20 cellular contexts compared by ENCODE assay signal in genomic region chr18:42447688-42448087, GRCh38.
A peak's percentile ranks its signal among the peaks of the same experiment; 100 is the strongest.
DNase-seq lines count a peak whose midpoint lies in the region; ATAC-seq and TF ChIP-seq lines count a peak whose summit lies in the region.
"Had no signal": no experiment of that assay in that cellular context is flagged by ENCODE, and none has a peak within 500 bp of the region (broad histone marks: within the 10 kb centered on the region; RNA-seq: fewer than 3 reads in every experiment).

No MANE protein-coding gene starts in this region.

- no peak overlapping the region for H3K4ac ChIP-seq in mesenchymal stem cell (ENCODE audit: low read depth in 1 of 2, low read length in 2 of 2)

- H3K18ac ChIP-seq in mesenchymal stem cell (ENCODE audit: low read depth in 1 of 2, low read length in 2 of 2), result no peak overlapping the region

- no peak for TF ChIP-seq CTCF in HEK293 (tag by site-specific recombination; IDR thresholded peaks at IDR 0.05)
- no peak for TF ChIP-seq CTCF in CD8-positive, alpha-beta T cell (IDR thresholded peaks at IDR 0.05)
- TF ChIP-seq CTCF in left lung (IDR thresholded peaks at IDR 0.05), result no peak

- peaks cover 14% of the 10 kb centered on the region for H3K9me3 Mint-ChIP-seq in CD8-positive, alpha-beta T cell

- no peak overlapping the region for H3K23ac ChIP-seq in mesenchymal stem cell (ENCODE audit: low read length in 2 of 2)

- no peaks in the 10 kb centered on the region for H3K79me1 ChIP-seq in mesenchymal stem cell (replicated peaks; ENCODE audit: low read length, poor library complexity, severe bottlenecking)

- no peak overlapping the region for H3K4me2 ChIP-seq in mesenchymal stem cell (ENCODE audit: low read length, poor library complexity, severe bottlenecking)
- H3K4me2 ChIP-seq: A549, GM23338 had no signal

- no peak overlapping the region for H3K4me3 ChIP-seq in HEK293 (ENCODE audit: low read depth, low read length)
- peak overlapping the region in 1 of 2 experiments; percentile 44 for H3K4me3 ChIP-seq in mesenchymal stem cell (ENCODE audit: insufficient read depth in 1 of 2, low read depth in 1 of 2, low read length in 2 of 2)
- no peak overlapping the region for H3K4me3 ChIP-seq in CD8-positive, alpha-beta T cell (ENCODE audit: low read depth, low read length)
- no peak overlapping the region for H3K4me3 ChIP-seq in left lung
- H3K4me3 ChIP-seq: A549, GM23338 had no signal

- ATAC-seq in CD8-positive, alpha-beta T cell, result no peak
- no peak for ATAC-seq in left lung
- ATAC-seq: A549, GM23338, HCT116 had no signal

- DNase-seq in DMS53 (lab: John Stamatoyannopoulos, UW) (peak; percentile 23), DMS53 treated with DMSO at 0.1 percent for 48 hours (lab: John Stamatoyannopoulos, UW; ENCODE audit: unreplicated experiment) (no peak), mesenchymal stem cell (no peak), left lung (no peak)
- no peak for DNase-seq in CD8-positive, alpha-beta T cell
- DNase-seq: 8988T; ACHN; AML-193; BE2C; C1 segment of cervical spinal cord; CD4-positive, alpha-beta memory T cell; DMS153; DMS79 treated with DMSO at 0.1 percent for 48 hours; GF-D8; H9; HFFc6 had no signal

- CTCF ChIA-PET in HEK293 (lab: Yijun Ruan, JAX), result no interaction called here
- CTCF ChIA-PET in CD8-positive, alpha-beta T cell (lab: Charles Lee), result interaction anchor here (1.1 kb wide), 1 partner anchor 10 kb away, joined by 3 read pairs; no protein-coding TSS in a partner anchor

- H3K27ac Mint-ChIP-seq in CD8-positive, alpha-beta T cell, result no peak overlapping the region
- H3K27ac Mint-ChIP-seq: CD4-positive, alpha-beta memory T cell; GM23338; H9; HFFc6 had no signal

- H3K36me3 ChIP-seq in HEK293 (ENCODE audit: control insufficient read depth in 2 of 2, insufficient read depth in 1 of 2, low read length in 2 of 2) (no peaks in the 10 kb centered on the region), mesenchymal stem cell (ENCODE audit: control insufficient read depth in 1 of 2, insufficient read depth in 2 of 2, low read depth in 1 of 2, low read length in 2 of 2) (no peaks in the 10 kb centered on the region), left lung (no peaks in the 10 kb centered on the region)
- H3K36me3 ChIP-seq in CD8-positive, alpha-beta T cell (ENCODE audit: insufficient read depth, low read length), result no peaks in the 10 kb centered on the region
- H3K36me3 ChIP-seq: BE2C had no signal

- intact Hi-C loops in CD8-positive, alpha-beta T cell (cut with DNase I, micrococcal nuclease), result no loop called here
- intact Hi-C loops in left lung (cut with DNase I), result no loop called here

- no peak overlapping the region for H2BK12ac ChIP-seq in mesenchymal stem cell (ENCODE audit: low read length in 2 of 2)

- no peaks in the 10 kb centered on the region for H3K4me1 Mint-ChIP-seq in CD8-positive, alpha-beta T cell (ENCODE audit: low read depth)
- H3K4me1 Mint-ChIP-seq: CD4-positive, alpha-beta memory T cell; GM23338 had no signal

- no peak overlapping the region for H3K9ac ChIP-seq in mesenchymal stem cell (ENCODE audit: low read length)

- H3K36me3 Mint-ChIP-seq in CD8-positive, alpha-beta T cell, result no peaks in the 10 kb centered on the region
- H3K36me3 Mint-ChIP-seq: CD4-positive, alpha-beta memory T cell had no signal

- no peak overlapping the region for H2BK15ac ChIP-seq in mesenchymal stem cell (ENCODE audit: low read depth, poor library complexity, severe bottlenecking)

- H2BK120ac ChIP-seq in mesenchymal stem cell (ENCODE audit: low read depth, low read length), result no peak overlapping the region

- H3K4me1 ChIP-seq in HEK293 (ENCODE audit: control insufficient read depth, insufficient read depth, low read length) (no peaks in the 10 kb centered on the region), mesenchymal stem cell (ENCODE audit: control insufficient read depth, insufficient read depth, low read depth, low read length) (no peaks in the 10 kb centered on the region), left lung (no peaks in the 10 kb centered on the region)
- H3K4me1 ChIP-seq in CD8-positive, alpha-beta T cell (ENCODE audit: insufficient read depth, low read length), result no peaks in the 10 kb centered on the region
- H3K4me1 ChIP-seq: A549, BE2C had no signal

- WGBS in mesenchymal stem cell, result 95% methylated on average over 1 of the region's 1 CpG

- H3K27me3 Mint-ChIP-seq in CD8-positive, alpha-beta T cell (ENCODE audit: low read depth), result no peaks in the 10 kb centered on the region
- H3K27me3 Mint-ChIP-seq: CD4-positive, alpha-beta memory T cell had no signal

- H2BK5ac ChIP-seq in mesenchymal stem cell (ENCODE audit: low read depth, low read length, poor library complexity, severe bottlenecking), result no peak overlapping the region

- no peaks in the 10 kb centered on the region for H3K27me3 ChIP-seq in mesenchymal stem cell (ENCODE audit: control insufficient read depth in 1 of 2, insufficient read depth in 1 of 2, low read length in 2 of 2)
- no peaks in the 10 kb centered on the region for H3K27me3 ChIP-seq in CD8-positive, alpha-beta T cell (ENCODE audit: insufficient read depth, low read length)
- H3K27me3 ChIP-seq in left lung, result no peaks in the 10 kb centered on the region
- H3K27me3 ChIP-seq: BE2C had no signal

- POLR2A ChIA-PET in HEK293 (lab: Yijun Ruan, JAX), result no interaction called here
- POLR2A ChIA-PET in CD8-positive, alpha-beta T cell (lab: Charles Lee), result no interaction called here

- H4K91ac ChIP-seq in mesenchymal stem cell (ENCODE audit: low read length), result no peak overlapping the region

- H2AFZ ChIP-seq in mesenchymal stem cell (ENCODE audit: low read depth, low read length), result no peak overlapping the region
- H2AFZ ChIP-seq: GM23338 had no signal

- no peak overlapping the region for H3K14ac ChIP-seq in mesenchymal stem cell (ENCODE audit: low read length in 2 of 2)

- H4K8ac ChIP-seq in mesenchymal stem cell (ENCODE audit: low read length), result no peak overlapping the region

- H3K9me3 ChIP-seq in HEK293 (ENCODE audit: control insufficient read depth, insufficient read depth, low read depth, low read length), result no peaks in the 10 kb centered on the region; the same call in 1 of the 2 replicates
- H3K9me3 ChIP-seq in mesenchymal stem cell (ENCODE audit: control insufficient read depth, low read length), result peaks cover 26% of the 10 kb centered on the region
- H3K9me3 ChIP-seq in CD8-positive, alpha-beta T cell (ENCODE audit: low read length), result no peaks in the 10 kb centered on the region
- H3K9me3 ChIP-seq in left lung, result peaks cover 0 to 30% of the 10 kb centered on the region in 2 donors
- H3K9me3 ChIP-seq: A549, BE2C had no signal

- no peak overlapping the region for H3K4me3 Mint-ChIP-seq in CD8-positive, alpha-beta T cell
- H3K4me3 Mint-ChIP-seq: CD4-positive, alpha-beta memory T cell; GM23338; H9; HFFc6 had no signal

- H3K27ac ChIP-seq in HEK293 (ENCODE audit: extremely low read depth, low read depth, low read length) (no peak overlapping the region), mesenchymal stem cell (ENCODE audit: low read length, poor library complexity, severe bottlenecking) (no peak overlapping the region), left lung (no peak overlapping the region)
- H3K27ac ChIP-seq in CD8-positive, alpha-beta T cell (ENCODE audit: low read depth, low read length), result no peak overlapping the region
- H3K27ac ChIP-seq: A549 had no signal

- H2AK5ac ChIP-seq in mesenchymal stem cell (ENCODE audit: low read length, severe bottlenecking), result peak overlapping the region; percentile 97

TF ChIP-seq in HEK293, 187 proteins besides CTCF, POLR2A, EP300 and RAD21:
- no peak for TF ChIP-seq ZNF561 (tag by site-specific recombination; IDR thresholded peaks at IDR 0.05; ENCODE audit: borderline replicate concordance)
- TF ChIP-seq SETDB1 (IDR thresholded peaks at IDR 0.05; ENCODE audit: insufficient read length, low read length), result peak; percentile 60
